19 cellular contexts compared by ENCODE assay signal in the genomic region with DNA sequence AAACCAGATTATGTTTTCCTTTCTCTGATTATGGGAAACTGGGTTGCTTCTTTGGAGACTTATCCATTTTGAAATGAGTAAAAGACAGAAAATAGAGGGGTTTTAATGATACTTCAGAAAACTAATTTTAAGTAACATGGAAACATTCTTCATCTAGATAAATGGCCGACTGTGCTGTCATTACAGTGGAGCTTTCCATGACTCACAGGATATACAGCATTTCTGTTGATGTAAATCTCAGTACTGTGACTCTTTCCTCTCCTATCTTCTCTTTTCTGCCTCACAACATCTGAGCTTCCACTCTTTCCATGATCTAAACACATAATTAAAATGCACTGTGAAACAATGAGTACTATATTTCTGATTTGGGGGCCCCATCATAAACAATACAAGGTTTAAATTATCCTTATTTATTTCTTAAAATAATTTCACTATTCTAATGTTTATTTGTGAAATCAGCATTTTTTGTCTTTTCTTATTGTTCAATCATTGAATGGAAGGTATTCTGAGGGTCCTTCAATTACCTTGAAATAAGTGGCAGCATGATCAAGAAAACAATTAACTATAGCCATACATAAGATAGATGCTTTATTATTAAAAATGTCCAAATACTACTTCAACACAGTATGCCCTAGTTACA. TPM values are rescaled to one million over a fixed set of nuclear protein-coding genes. Genes with fewer than 3 reads are reported as not detected.
DNase-seq lines count a peak whose midpoint lies in the region; ATAC-seq and TF ChIP-seq lines count a peak whose summit lies in the region.
"Had no signal": no experiment of that assay in that cellular context is flagged by ENCODE, and none has a peak within 500 bp of the region (broad histone marks: within the 10 kb centered on the region; RNA-seq: fewer than 3 reads in every experiment).

No MANE protein-coding gene starts in this region.

- POLR2A ChIA-PET in activated CD4-positive, alpha-beta T cell treated with anti-CD3 and anti-CD28 coated beads for 36 hours (lab: Charles Lee), result no interaction called here

- ATAC-seq in activated CD4-positive, alpha-beta T cell treated with anti-CD3 and anti-CD28 coated beads for 36 hours, result peak; percentile 78

- TF ChIP-seq CTCF in choroid plexus epithelial cell (conservative IDR thresholded peaks at IDR 0.05; ENCODE audit: low read depth, low read length), result no peak

- intact Hi-C loops in activated CD4-positive, alpha-beta T cell treated with anti-CD3 and anti-CD28 coated beads for 36 hours (cut with DNase I, micrococcal nuclease), result no loop called here

- peaks cover 41% of the 10 kb centered on the region for H3K36me3 Mint-ChIP-seq in activated CD4-positive, alpha-beta T cell treated with anti-CD3 and anti-CD28 coated beads for 36 hours (ENCODE audit: low read depth)

- H3K4me3 Mint-ChIP-seq in activated CD4-positive, alpha-beta T cell treated with anti-CD3 and anti-CD28 coated beads for 36 hours, result no peak overlapping the region
- H3K4me3 Mint-ChIP-seq: activated naive CD8-positive, alpha-beta T cell; CD4-positive, alpha-beta T cell; type B pancreatic cell had no signal

- H3K4me1 Mint-ChIP-seq in activated CD4-positive, alpha-beta T cell treated with anti-CD3 and anti-CD28 coated beads for 36 hours, result peaks cover 9% of the 10 kb centered on the region

- CTCF ChIA-PET in activated CD4-positive, alpha-beta T cell treated with anti-CD3 and anti-CD28 coated beads for 36 hours (lab: Charles Lee), result no interaction called here

- no peak for DNase-seq in activated CD4-positive, alpha-beta T cell treated with anti-CD3 and anti-CD28 coated beads for 36 hours
- DNase-seq in activated CD4-positive, alpha-beta T cell treated with anti-CD3 and anti-CD28 coated beads for 4 hours, result no peak
- peak; percentile 13 for DNase-seq in RPMI7951 (ENCODE audit: low read depth)
- DNase-seq in choroid plexus epithelial cell (ENCODE audit: low read depth), result peak; percentile 67
- DNase-seq in lung microvascular endothelial cell (ENCODE audit: low read depth in 2 of 2), result peak; percentile 71 to 80
- no peak for DNase-seq in NOMO-1 treated with dmso at 0.1 percent for 144 hours (lab: John Stamatoyannopoulos, UW; ENCODE audit: unreplicated experiment)
- DNase-seq in hypothalamus (lab: John Stamatoyannopoulos, UW), result no peak
- no peak for DNase-seq in germinal center (ENCODE audit: low spot score)
- DNase-seq: 8988T; CD4-positive, alpha-beta T cell; central memory CD4-positive, alpha-beta T cell; head of caudate nucleus; kidney; midbrain; NCI-H2081; PC-9; stimulated activated CD4-positive, alpha-beta T cell treated with anti-CD3 and anti-CD28 coated beads, Interleukin-4, amount 100 ng/mL, for 4 hours had no signal

- H3K27me3 Mint-ChIP-seq in activated CD4-positive, alpha-beta T cell treated with anti-CD3 and anti-CD28 coated beads for 36 hours, result no peaks in the 10 kb centered on the region
- H3K27me3 Mint-ChIP-seq: activated naive CD8-positive, alpha-beta T cell; CD4-positive, alpha-beta T cell; type B pancreatic cell had no signal

- H3K4me3 ChIP-seq in choroid plexus epithelial cell (ENCODE audit: low read depth, low read length), result no peak overlapping the region
- H3K4me3 ChIP-seq: PC-9 had no signal

- peak overlapping the region; percentile 49 for H3K27ac Mint-ChIP-seq in activated CD4-positive, alpha-beta T cell treated with anti-CD3 and anti-CD28 coated beads for 36 hours
- H3K27ac Mint-ChIP-seq: activated naive CD8-positive, alpha-beta T cell; CD4-positive, alpha-beta T cell; type B pancreatic cell had no signal

- H3K9me3 Mint-ChIP-seq in activated CD4-positive, alpha-beta T cell treated with anti-CD3 and anti-CD28 coated beads for 36 hours (ENCODE audit: low read depth), result no peaks in the 10 kb centered on the region
- H3K9me3 Mint-ChIP-seq: CD4-positive, alpha-beta T cell; type B pancreatic cell had no signal

RNA-seq across cellular contexts. Expression of a gene that starts 19.3 kb away (rescaled TPM):
- 10 to 100 TPM; 28.5 to 33.0 TPM for total RNA-seq in activated CD4-positive, alpha-beta T cell treated with anti-CD3 and anti-CD28 coated beads for 36 hours
- 60.3 and 88.3 TPM in 2 replicates for total RNA-seq in RPMI7951 (2014; rRNA removed; shearing (Covaris generic))
- total RNA-seq in lung microvascular endothelial cell, result 21.0 and 23.3 TPM in 2 replicates

Comparison
In these comparisons a context has a peak if more than half of its experiments do, and no peak if none do; other contexts are left out.
1. DNase-seq: peak in RPMI7951 (single experiment), choroid plexus epithelial cell (single experiment) and lung microvascular endothelial cell (2 of 2); none in activated CD4-positive, alpha-beta T cell treated with anti-CD3 and anti-CD28 coated beads for 36 hours (single experiment), activated CD4-positive, alpha-beta T cell treated with anti-CD3 and anti-CD28 coated beads for 4 hours (0 of 2), NOMO-1 treated with dmso at 0.1 percent for 144 hours (single experiment), hypothalamus (0 of 51) and germinal center (single experiment).